7 cellular contexts compared by ENCODE assay signal in genomic region chr11:126354631-126355323, GRCh38. TPM values are rescaled to one million over a fixed set of nuclear protein-coding genes. Genes with fewer than 3 reads are reported as not detected.
DNase-seq lines count a peak whose midpoint lies in the region; ATAC-seq and TF ChIP-seq lines count a peak whose summit lies in the region.

No MANE protein-coding gene starts in this region.

- DNase-seq in SK-N-DZ (ENCODE audit: low spot score) (peak; percentile 11), erythroblast (lab: John Stamatoyannopoulos, UW) (peak; percentile 51 to 70), progenitor cell of endocrine pancreas (ENCODE audit: low spot score, unreplicated experiment) (no peak), activated gamma-delta T cell (lab: John Stamatoyannopoulos, UW) (no peak), CD1c-positive myeloid dendritic cell (ENCODE audit: extremely low spot score) (no peak)

- H3K9me3 Mint-ChIP-seq in progenitor cell of endocrine pancreas (ENCODE audit: low read depth) = no peaks in the 10 kb centered on the region

- peak overlapping the region; percentile 88 for H3K27ac Mint-ChIP-seq in progenitor cell of endocrine pancreas

- H3K4me1 Mint-ChIP-seq in progenitor cell of endocrine pancreas (ENCODE audit: low read depth) = peaks cover 22% of the 10 kb centered on the region

- H3K27me3 Mint-ChIP-seq in progenitor cell of endocrine pancreas = no peaks in the 10 kb centered on the region

- ATAC-seq in GM18909 (IDR thresholded peaks at IDR 0.05; ENCODE audit: poor library complexity, unreplicated experiment) = peak; percentile 42
- peak; percentile 22 for ATAC-seq in HG02798 (IDR thresholded peaks at IDR 0.05; ENCODE audit: poor library complexity, unreplicated experiment)

- H3K4me3 Mint-ChIP-seq in progenitor cell of endocrine pancreas (ENCODE audit: low read depth) = peak overlapping the region; percentile 90

- peaks cover 2% of the 10 kb centered on the region for H3K36me3 Mint-ChIP-seq in progenitor cell of endocrine pancreas (ENCODE audit: insufficient read depth)

- no peak for TF ChIP-seq POLR2A in erythroblast (IDR thresholded peaks at IDR 0.05; ENCODE audit: low read length)

- TF ChIP-seq CTCF in progenitor cell of endocrine pancreas (IDR thresholded peaks at IDR 0.05; ENCODE audit: unreplicated experiment) = no peak

RNA-seq across cellular contexts. Expression of gene ST3GAL4, which starts 0.7 kb away (rescaled TPM):
- polyA plus RNA-seq in SK-N-DZ (2014; cell fraction: cytosol; rRNA removed) = 10.9 and 11.7 TPM in 2 replicates
- polyA plus RNA-seq in SK-N-DZ (2014; cell fraction: nucleus; rRNA removed) = 12.8 and 13.0 TPM in 2 replicates
- 7.8 and 8.8 TPM in 2 replicates for total RNA-seq in progenitor cell of endocrine pancreas

RNA-seq across cellular contexts. Expression of gene DCPS, which starts 50.9 kb away (rescaled TPM):
- 13.7 and 17.4 TPM in 2 replicates for polyA plus RNA-seq in SK-N-DZ (2014; cell fraction: cytosol; rRNA removed)
- 6.0 and 10.6 TPM in 2 replicates for polyA plus RNA-seq in SK-N-DZ (2014; cell fraction: nucleus; rRNA removed)
- 14.1 and 17.9 TPM in 2 replicates for total RNA-seq in progenitor cell of endocrine pancreas

Comparison
In these comparisons a context has a peak if more than half of its experiments do, and no peak if none do; other contexts are left out.
1. DNase-seq: peak in SK-N-DZ (single experiment) and erythroblast (2 of 2); none in progenitor cell of endocrine pancreas (single experiment), activated gamma-delta T cell (single experiment) and CD1c-positive myeloid dendritic cell (single experiment).